ENCODE assay signal across 11 cellular contexts in genomic region chr6:36127462-36128016, GRCh38. TPM values are rescaled to one million over a fixed set of nuclear protein-coding genes. Genes with fewer than 3 reads are reported as not detected.
DNase-seq lines count a peak whose midpoint lies in the region; ATAC-seq and TF ChIP-seq lines count a peak whose summit lies in the region.
"Had no signal": no experiment of that assay in that cellular context is flagged by ENCODE, and none has a peak within 500 bp of the region (broad histone marks: within the 10 kb centered on the region; RNA-seq: fewer than 3 reads in every experiment).

No MANE protein-coding gene starts in this region.

- peaks cover 68% of the 10 kb centered on the region for H3K4me1 Mint-ChIP-seq in activated naive CD4-positive, alpha-beta T cell treated with anti-CD3 and anti-CD28 coated beads, Interleukin-2, amount 10 ng/mL, durations not matched to agents 7 days and 5 days

- H3K4me3 ChIP-seq in adrenal gland = peak overlapping the region in 1 of 4 donors; percentile 7
- H3K4me3 ChIP-seq in hepatocyte = no peak overlapping the region

- H3K4me3 Mint-ChIP-seq in activated naive CD4-positive, alpha-beta T cell treated with anti-CD3 and anti-CD28 coated beads, Interleukin-2, amount 10 ng/mL, durations not matched to agents 7 days and 5 days = no peak overlapping the region
- H3K4me3 Mint-ChIP-seq: brain had no signal

- WGBS in adrenal gland, 4 donors = 35 to 46% (median 39%) methylated on average over 7 to 8 of the region's 8 CpGs
- WGBS in hepatocyte (ENCODE audit: low lambda C conversion rate, missing lambda C conversion rate) = 81% methylated on average over 8 of the region's 8 CpGs

- H3K4me1 ChIP-seq in adrenal gland (replicated peaks in 1 of 2) (peaks cover 46 to 65% of the 10 kb centered on the region in 2 donors), hepatocyte (ENCODE audit: insufficient read depth) (peaks cover 20% of the 10 kb centered on the region)

- no peak overlapping the region for H3K27ac Mint-ChIP-seq in activated naive CD4-positive, alpha-beta T cell treated with anti-CD3 and anti-CD28 coated beads, Interleukin-2, amount 10 ng/mL, durations not matched to agents 7 days and 5 days

- no peaks in the 10 kb centered on the region for H3K9me3 Mint-ChIP-seq in activated naive CD4-positive, alpha-beta T cell treated with anti-CD3 and anti-CD28 coated beads, Interleukin-2, amount 10 ng/mL, durations not matched to agents 7 days and 5 days

- no peaks in the 10 kb centered on the region for H4K20me1 ChIP-seq in hepatocyte (ENCODE audit: insufficient read depth, poor library complexity, severe bottlenecking)

- no peaks in the 10 kb centered on the region for H3K36me3 ChIP-seq in adrenal gland (replicated peaks in 1 of 2)
- H3K36me3 ChIP-seq in hepatocyte (replicated peaks; ENCODE audit: insufficient read depth, low read depth) = no peaks in the 10 kb centered on the region

- H3K27ac ChIP-seq in adrenal gland (peak overlapping the region; percentile 55 to 90 (median 87)), hepatocyte (no peak overlapping the region)
- H3K27ac ChIP-seq: VCaP had no signal

- H3K27me3 Mint-ChIP-seq in activated naive CD4-positive, alpha-beta T cell treated with anti-CD3 and anti-CD28 coated beads, Interleukin-2, amount 10 ng/mL, durations not matched to agents 7 days and 5 days = no peaks in the 10 kb centered on the region

- H3K9me2 ChIP-seq in hepatocyte (replicated peaks; ENCODE audit: insufficient read depth) = no peaks in the 10 kb centered on the region

- DNase-seq in NOMO-1 treated with DMSO at 0.1 percent for 48 hours (lab: John Stamatoyannopoulos, UW; ENCODE audit: unreplicated experiment) (peak; percentile 26), NOMO-1 (lab: John Stamatoyannopoulos, UW; ENCODE audit: unreplicated experiment in 2 of 2) (no peak), adrenal gland (peak; percentile 75 to 94 (median 92)), hepatocyte (ENCODE audit: low spot score) (peak; percentile 38), stromal cell of bone marrow (ENCODE audit: low read depth) (peak; percentile 86)
- no peak for DNase-seq in activated naive CD4-positive, alpha-beta T cell treated with anti-CD3 and anti-CD28 coated beads, Interleukin-2, amount 10 ng/mL, durations not matched to agents 7 days and 5 days
- DNase-seq: NCI-H345 had no signal

- no peaks in the 10 kb centered on the region for H3K9me3 ChIP-seq in adrenal gland (replicated peaks in 1 of 3)
- H3K9me3 ChIP-seq in hepatocyte (ENCODE audit: low read depth) = no peaks in the 10 kb centered on the region

- H2AFZ ChIP-seq in hepatocyte = no peak overlapping the region

- TF ChIP-seq CTCF in adrenal gland (IDR thresholded peaks at IDR 0.05) = no peak
- TF ChIP-seq CTCF in hepatocyte (IDR thresholded peaks at IDR 0.05; ENCODE audit: poor library complexity) = no peak

- CTCF ChIA-PET in activated naive CD4-positive, alpha-beta T cell treated with anti-CD3 and anti-CD28 coated beads, Interleukin-2, amount 10 ng/mL, durations not matched to agents 7 days and 5 days (lab: Charles Lee) = interaction anchor here (1.3 kb wide), 2 partner anchors 32 to 68 kb away, joined by 6 to 10 read pairs; no protein-coding TSS in a partner anchor

- TF ChIP-seq POLR2A in adrenal gland (IDR thresholded peaks at IDR 0.05) = peak in 1 of 2 donors; percentile 62

- H3K27me3 ChIP-seq in adrenal gland (no peaks in the 10 kb centered on the region), hepatocyte (no peaks in the 10 kb centered on the region)

- ATAC-seq in HG03159 (IDR thresholded peaks at IDR 0.05; ENCODE audit: unreplicated experiment) (no peak), HG03175 (IDR thresholded peaks at IDR 0.05; ENCODE audit: unreplicated experiment) (no peak)

- H3K4me2 ChIP-seq in hepatocyte = no peak overlapping the region

- H3K36me3 Mint-ChIP-seq in activated naive CD4-positive, alpha-beta T cell treated with anti-CD3 and anti-CD28 coated beads, Interleukin-2, amount 10 ng/mL, durations not matched to agents 7 days and 5 days = peaks cover 3% of the 10 kb centered on the region
- H3K36me3 Mint-ChIP-seq: brain had no signal

- peaks cover 2% of the 10 kb centered on the region for H3K79me2 ChIP-seq in hepatocyte

- intact Hi-C loops in adrenal gland (cut with DNase I) = loop anchor here in 1 of 2 donors (10.0 kb wide), 1 partner anchor 167 kb away; no protein-coding TSS in a partner anchor

RNA-seq across cellular contexts. Expression of gene MAPK13, which starts 2.8 kb away (rescaled TPM):
- total RNA-seq in adrenal gland = 100 to 1,000 TPM in 3 of 8 donors, 10 to 100 TPM in 5; 72.0 to 148 (median 91.2) TPM
- 10 to 100 TPM; 54.8 to 56.7 (median 56.7) TPM for polyA plus RNA-seq in adrenal gland
- 41.2 and 43.6 TPM in 2 replicates for total RNA-seq in hepatocyte
- polyA plus RNA-seq in hepatocyte = 47.6 and 50.2 TPM in 2 replicates

Comparison
In these comparisons a context has a peak if more than half of its experiments do, and no peak if none do; other contexts are left out.
1. DNase-seq: peak in NOMO-1 treated with DMSO at 0.1 percent for 48 hours (single experiment), adrenal gland (7 of 7), hepatocyte (single experiment) and stromal cell of bone marrow (single experiment); none in NOMO-1 (0 of 2) and activated naive CD4-positive, alpha-beta T cell treated with anti-CD3 and anti-CD28 coated beads, Interleukin-2, amount 10 ng/mL, durations not matched to agents 7 days and 5 days (single experiment).